Comparison of ENCODE assay signal across 28 cellular contexts in the genomic region with DNA sequence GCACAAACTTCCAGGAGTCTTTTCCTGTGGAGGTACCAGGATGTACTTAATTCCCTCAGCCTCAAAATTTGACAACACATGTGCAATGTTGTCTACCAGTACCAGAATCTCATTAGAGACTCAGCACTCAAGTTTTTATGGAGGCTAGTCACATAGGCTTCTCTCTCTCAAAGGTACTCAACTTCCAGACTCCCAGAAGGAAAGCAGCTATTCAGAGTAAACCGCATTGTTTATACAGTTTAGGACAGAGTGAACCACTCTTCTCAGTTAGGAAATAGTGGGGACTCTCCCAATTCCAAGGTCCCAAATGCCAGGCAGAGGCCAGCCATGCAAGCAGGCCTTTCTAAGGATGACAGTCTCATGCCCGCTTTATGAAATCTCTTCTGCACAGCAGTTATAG. TPM values are rescaled to one million over a fixed set of nuclear protein-coding genes. Genes with fewer than 3 reads are reported as not detected.
"Had no signal": no experiment of that assay in that cellular context is flagged by ENCODE, and none has a peak within 500 bp of the region (broad histone marks: within the 10 kb centered on the region; RNA-seq: fewer than 3 reads in every experiment).

No MANE protein-coding gene starts in this region.

- H3K4me3 ChIP-seq: MG63, SK-N-MC had no signal

- DNase-seq: activated CD4-positive, alpha-beta memory T cell treated with anti-CD3 and anti-CD28 coated beads, Interleukin-2, amount 10 ng/mL, durations not matched to agents 7 days and 5 days; activated CD4-positive, alpha-beta T cell treated with anti-CD3 and anti-CD28 coated beads, Interleukin-2, amount 10 ng/mL, durations not matched to agents 7 days and 5 days; activated CD4-positive, CD25-positive, alpha-beta regulatory T cell; activated gamma-delta T cell; activated naive CD4-positive, alpha-beta T cell treated with anti-CD3 and anti-CD28 coated beads for 36 hours; activated T-cell treated with anti-CD3 and anti-CD28 coated beads for 4 hours; activated T-cell treated with anti-CD3 and anti-CD28 coated beads, Interleukin-2, amount 50 U/mL, for 48 hours; amygdala; cerebellar nuclear complex; MG63; MV-4-11; NCI-H1092 treated with DMSO at 0.1 percent for 48 hours; NCI-H1417 treated with DMSO at 0.1 percent for 48 hours; NCI-H1694; NCI-H2029 treated with DMSO at 0.1 percent for 48 hours; NCI-H345; NCI-H510A; NCI-H526 treated with DMSO at 0.1 percent for 48 hours; NCI-H82; SW 1271 had no signal

- H3K9me3 Mint-ChIP-seq: activated CD4-positive, alpha-beta memory T cell treated with anti-CD3 and anti-CD28 coated beads, Interleukin-2, amount 10 ng/mL, durations not matched to agents 7 days and 5 days; activated CD4-positive, alpha-beta T cell treated with anti-CD3 and anti-CD28 coated beads, Interleukin-2, amount 10 ng/mL, durations not matched to agents 7 days and 5 days; activated naive CD4-positive, alpha-beta T cell treated with anti-CD3 and anti-CD28 coated beads for 36 hours; activated T-helper 17 cell treated with anti-CD3 and anti-CD28 coated beads, Interleukin-2, amount 50 U/mL, for 72 hours; T-helper 1 cell treated with Interleukin-12 subunit alpha and Interleukin-12 subunit beta and Interleukin-4 antibody, amounts not matched to agents 30 μg/mL and 1 μg/mL, for 36 hours had no signal

- H3K4me1 Mint-ChIP-seq: activated T-helper 17 cell treated with anti-CD3 and anti-CD28 coated beads, Interleukin-2, amount 50 U/mL, for 72 hours had no signal

- H3K36me3 Mint-ChIP-seq: activated naive CD8-positive, alpha-beta T cell had no signal

- H3K9me3 ChIP-seq: MG63 had no signal

- H3K4me3 Mint-ChIP-seq: activated CD4-positive, alpha-beta memory T cell treated with anti-CD3 and anti-CD28 coated beads, Interleukin-2, amount 10 ng/mL, durations not matched to agents 7 days and 5 days; activated CD4-positive, alpha-beta T cell treated with anti-CD3 and anti-CD28 coated beads, Interleukin-2, amount 10 ng/mL, durations not matched to agents 7 days and 5 days; activated naive CD4-positive, alpha-beta T cell treated with anti-CD3 and anti-CD28 coated beads for 36 hours; activated naive CD8-positive, alpha-beta T cell; activated T-helper 17 cell treated with anti-CD3 and anti-CD28 coated beads, Interleukin-2, amount 50 U/mL, for 72 hours; T-helper 1 cell treated with Interleukin-12 subunit alpha and Interleukin-12 subunit beta and Interleukin-4 antibody, amounts not matched to agents 30 μg/mL and 1 μg/mL, for 36 hours had no signal

- H3K36me3 ChIP-seq: MG63 had no signal

- H3K27ac Mint-ChIP-seq: activated CD4-positive, alpha-beta memory T cell treated with anti-CD3 and anti-CD28 coated beads, Interleukin-2, amount 10 ng/mL, durations not matched to agents 7 days and 5 days; activated CD4-positive, alpha-beta T cell treated with anti-CD3 and anti-CD28 coated beads, Interleukin-2, amount 10 ng/mL, durations not matched to agents 7 days and 5 days; activated naive CD4-positive, alpha-beta T cell treated with anti-CD3 and anti-CD28 coated beads for 36 hours; activated naive CD8-positive, alpha-beta T cell; activated T-helper 17 cell treated with anti-CD3 and anti-CD28 coated beads, Interleukin-2, amount 50 U/mL, for 72 hours; T-helper 1 cell treated with Interleukin-12 subunit alpha and Interleukin-12 subunit beta and Interleukin-4 antibody, amounts not matched to agents 30 μg/mL and 1 μg/mL, for 36 hours had no signal

- H3K27ac ChIP-seq: SK-N-MC, VCaP had no signal

RNA-seq across cellular contexts. Expression of a gene that starts 8.5 kb away (rescaled TPM):
- total RNA-seq: activated CD4-positive, alpha-beta memory T cell treated with anti-CD3 and anti-CD28 coated beads, Interleukin-2, amount 10 ng/mL, durations not matched to agents 7 days and 5 days; activated CD4-positive, alpha-beta T cell treated with anti-CD3 and anti-CD28 coated beads, Interleukin-2, amount 10 ng/mL, durations not matched to agents 7 days and 5 days; activated CD8-positive, alpha-beta memory T cell treated with anti-CD3 and anti-CD28 coated beads for 36 hours; activated naive CD4-positive, alpha-beta T cell treated with anti-CD3 and anti-CD28 coated beads for 36 hours; activated T-helper 17 cell treated with anti-CD3 and anti-CD28 coated beads, Interleukin-2, amount 50 U/mL, for 72 hours; OCI-LY7; RPMI7951 had no signal
